In genomic region chr4:37781134-37781455, GRCh38 we compare ENCODE assay signal across 17 cellular contexts. TPM values are rescaled to one million over a fixed set of nuclear protein-coding genes. Genes with fewer than 3 reads are reported as not detected.
DNase-seq lines count a peak whose midpoint lies in the region; ATAC-seq and TF ChIP-seq lines count a peak whose summit lies in the region.
"Had no signal": no experiment of that assay in that cellular context is flagged by ENCODE, and none has a peak within 500 bp of the region (broad histone marks: within the 10 kb centered on the region; RNA-seq: fewer than 3 reads in every experiment).

No MANE protein-coding gene starts in this region.

- no peak overlapping the region for H3K4me3 ChIP-seq in CD4-positive, alpha-beta memory T cell (ENCODE audit: low read length in 2 of 2)
- no peak overlapping the region for H3K4me3 ChIP-seq in neural progenitor cell
- no peak overlapping the region for H3K4me3 ChIP-seq in PC-3 (ENCODE audit: low read length)
- no peak overlapping the region for H3K4me3 ChIP-seq in Caco-2 (ENCODE audit: low read depth, low read length)
- H3K4me3 ChIP-seq: heart right ventricle, Peyer's patch, SJSA1 had no signal

- H3K36me3 ChIP-seq in CD4-positive, alpha-beta memory T cell (ENCODE audit: insufficient read depth, low read length): no peaks in the 10 kb centered on the region
- H3K36me3 ChIP-seq in neural progenitor cell (no peaks in the 10 kb centered on the region), PC-3 (ENCODE audit: low read depth, low read length) (no peaks in the 10 kb centered on the region), Caco-2 (ENCODE audit: control insufficient read depth, insufficient read depth, low read length) (no peaks in the 10 kb centered on the region)
- H3K36me3 ChIP-seq: heart right ventricle, Peyer's patch, SJSA1 had no signal

- H3K9ac ChIP-seq in neural progenitor cell: no peak overlapping the region
- no peak overlapping the region for H3K9ac ChIP-seq in PC-3 (ENCODE audit: low read length)

- peak overlapping the region; percentile 2 for H3K27ac Mint-ChIP-seq in activated CD4-positive, alpha-beta T cell treated with anti-CD3 and anti-CD28 coated beads, Interleukin-2, amount 10 ng/mL, durations not matched to agents 24 days and 14 days
- peak overlapping the region; percentile 76 to 97 (median 88) for H3K27ac Mint-ChIP-seq in CD4-positive, alpha-beta memory T cell
- H3K27ac Mint-ChIP-seq in activated CD8-positive, alpha-beta T cell treated with anti-CD3 and anti-CD28 coated beads, Interleukin-2, amount 10 ng/mL, durations not matched to agents 7 days and 5 days: peak overlapping the region; percentile 81
- H3K27ac Mint-ChIP-seq in neural progenitor cell: peak overlapping the region; percentile 77
- H3K27ac Mint-ChIP-seq in Caco-2 (ENCODE audit: unreplicated experiment): no peak overlapping the region
- H3K27ac Mint-ChIP-seq: activated CD4-positive, alpha-beta memory T cell treated with anti-CD3 and anti-CD28 coated beads, Interleukin-2, amount 10 ng/mL, durations not matched to agents 7 days and 5 days had no signal

- peak overlapping the region; percentile 74 for H2AFZ ChIP-seq in neural progenitor cell (replicated peaks)
- no peak overlapping the region for H2AFZ ChIP-seq in PC-3 (ENCODE audit: low read length)

- no peak for TF ChIP-seq CTCF in neural progenitor cell (IDR thresholded peaks at IDR 0.05)
- TF ChIP-seq CTCF in PC-3 (conservative IDR thresholded peaks at IDR 0.05; ENCODE audit: low read depth, low read length): no peak
- no peak for TF ChIP-seq CTCF in Caco-2 (IDR thresholded peaks at IDR 0.05; ENCODE audit: insufficient read depth in 1 of 2, low read depth in 1 of 2, low read length in 1 of 2, severe bottlenecking in 1 of 2, unreplicated experiment in 1 of 2)

- BruUV-seq in PC-3 (replicated peaks; lab: Mats Ljungman, UMichigan) (no TSS peak), Caco-2 (replicated peaks; lab: Mats Ljungman, UMichigan) (no TSS peak)

- H3K27ac ChIP-seq in CD4-positive, alpha-beta memory T cell (ENCODE audit: low read depth, low read length): no peak overlapping the region
- H3K27ac ChIP-seq in neural progenitor cell: no peak overlapping the region
- H3K27ac ChIP-seq in PC-3 (ENCODE audit: low read length): no peak overlapping the region
- H3K27ac ChIP-seq: SJSA1 had no signal

- H3K4me3 Mint-ChIP-seq in activated CD4-positive, alpha-beta T cell treated with anti-CD3 and anti-CD28 coated beads, Interleukin-2, amount 10 ng/mL, durations not matched to agents 24 days and 14 days: no peak overlapping the region
- peak overlapping the region in 6 of 8 donors; percentile 41 to 76 (median 48) for H3K4me3 Mint-ChIP-seq in CD4-positive, alpha-beta memory T cell
- H3K4me3 Mint-ChIP-seq in activated CD8-positive, alpha-beta T cell treated with anti-CD3 and anti-CD28 coated beads, Interleukin-2, amount 10 ng/mL, durations not matched to agents 7 days and 5 days: no peak overlapping the region
- no peak overlapping the region for H3K4me3 Mint-ChIP-seq in neural progenitor cell
- no peak overlapping the region for H3K4me3 Mint-ChIP-seq in Caco-2 (ENCODE audit: unreplicated experiment)
- H3K4me3 Mint-ChIP-seq: activated CD4-positive, alpha-beta memory T cell treated with anti-CD3 and anti-CD28 coated beads, Interleukin-2, amount 10 ng/mL, durations not matched to agents 7 days and 5 days had no signal

- no peaks in the 10 kb centered on the region for H3K9me3 ChIP-seq in CD4-positive, alpha-beta memory T cell (ENCODE audit: control insufficient read depth in 1 of 2, low read length in 2 of 2)
- H3K9me3 ChIP-seq in neural progenitor cell (ENCODE audit: low read depth) (no peaks in the 10 kb centered on the region), PC-3 (ENCODE audit: low read length) (no peaks in the 10 kb centered on the region), Caco-2 (no peaks in the 10 kb centered on the region)
- H3K9me3 ChIP-seq: Peyer's patch, SJSA1 had no signal

- POLR2A ChIA-PET in CD4-positive, alpha-beta memory T cell (lab: Charles Lee; ENCODE audit: partially characterized antibody): interaction anchor here (0.6 to 1.1 kb wide), 4 partner anchors 10 to 182 kb away, joined by 3 to 4 read pairs (median 3); partner anchors contain the start of gene RELL1
- POLR2A ChIA-PET in activated CD8-positive, alpha-beta T cell treated with anti-CD3 and anti-CD28 coated beads, Interleukin-2, amount 10 ng/mL, durations not matched to agents 7 days and 5 days (lab: Charles Lee): interaction anchor here (0.6 kb wide), 1 partner anchor 808 kb away, joined by 3 read pairs; no protein-coding TSS in a partner anchor
- POLR2A ChIA-PET in PC-3 (lab: Charles Lee; ENCODE audit: unreplicated experiment) (no interaction called here), Caco-2 (lab: Charles Lee) (no interaction called here)

- H3K4me2 ChIP-seq in neural progenitor cell (peak overlapping the region; percentile 23), PC-3 (ENCODE audit: low read length) (no peak overlapping the region)

- no peaks in the 10 kb centered on the region for H3K79me2 ChIP-seq in neural progenitor cell (ENCODE audit: low read depth)
- no peaks in the 10 kb centered on the region for H3K79me2 ChIP-seq in PC-3 (ENCODE audit: low read length)

- CTCF ChIA-PET in CD4-positive, alpha-beta memory T cell (lab: Charles Lee; ENCODE audit: partially characterized antibody): interaction anchor here (0.8 to 12.9 kb wide), 7 partner anchors 18 to 328 kb away, joined by 3 to 175 read pairs (median 4); partner anchors contain the start of gene RELL1
- CTCF ChIA-PET in activated CD8-positive, alpha-beta T cell treated with anti-CD3 and anti-CD28 coated beads, Interleukin-2, amount 10 ng/mL, durations not matched to agents 7 days and 5 days (lab: Charles Lee): interaction anchor here (0.9 to 4.1 kb wide), 4 partner anchors 30 to 178 kb away, joined by 3 to 32 read pairs (median 4); partner anchors contain the start of gene RELL1
- CTCF ChIA-PET in PC-3 (lab: Charles Lee) (no interaction called here), Caco-2 (lab: Charles Lee) (interaction anchor here (0.6 kb wide), 1 partner anchor 328 kb away, joined by 3 read pairs; a partner anchor contains a TSS)

- H3K4me1 ChIP-seq in CD4-positive, alpha-beta memory T cell (ENCODE audit: insufficient read depth, low read length): peaks cover 20% of the 10 kb centered on the region
- H3K4me1 ChIP-seq in neural progenitor cell (peaks cover 17% of the 10 kb centered on the region), PC-3 (ENCODE audit: insufficient read depth, low read length) (no peaks in the 10 kb centered on the region), Caco-2 (peaks cover 9% of the 10 kb centered on the region; the same call in 1 of the 2 replicates)
- H3K4me1 ChIP-seq: Peyer's patch, SJSA1 had no signal

- peaks cover 7% of the 10 kb centered on the region for H3F3A ChIP-seq in neural progenitor cell (ENCODE audit: low read depth)
- no peaks in the 10 kb centered on the region for H3F3A ChIP-seq in PC-3 (ENCODE audit: low read length, unreplicated experiment)

- peak; percentile 13 for ATAC-seq in activated CD8-positive, alpha-beta T cell treated with anti-CD3 and anti-CD28 coated beads, Interleukin-2, amount 10 ng/mL, durations not matched to agents 7 days and 5 days
- ATAC-seq in HG02798 (IDR thresholded peaks at IDR 0.05; ENCODE audit: poor library complexity, unreplicated experiment): no peak
- no peak for ATAC-seq in PC-3

- peaks cover 1% of the 10 kb centered on the region for H3K27me3 Mint-ChIP-seq in activated CD4-positive, alpha-beta T cell treated with anti-CD3 and anti-CD28 coated beads, Interleukin-2, amount 10 ng/mL, durations not matched to agents 24 days and 14 days
- H3K27me3 Mint-ChIP-seq in CD4-positive, alpha-beta memory T cell: peaks cover 1% of the 10 kb centered on the region in 2 donors
- H3K27me3 Mint-ChIP-seq in activated CD8-positive, alpha-beta T cell treated with anti-CD3 and anti-CD28 coated beads, Interleukin-2, amount 10 ng/mL, durations not matched to agents 7 days and 5 days (ENCODE audit: low read depth): no peaks in the 10 kb centered on the region
- peaks cover 2% of the 10 kb centered on the region for H3K27me3 Mint-ChIP-seq in neural progenitor cell (ENCODE audit: insufficient read depth, low read depth)
- no peaks in the 10 kb centered on the region for H3K27me3 Mint-ChIP-seq in Caco-2 (ENCODE audit: insufficient read depth, unreplicated experiment)

- H3K36me3 Mint-ChIP-seq in activated CD4-positive, alpha-beta T cell treated with anti-CD3 and anti-CD28 coated beads, Interleukin-2, amount 10 ng/mL, durations not matched to agents 24 days and 14 days (ENCODE audit: low read depth): peaks cover 3% of the 10 kb centered on the region
- no peaks in the 10 kb centered on the region for H3K36me3 Mint-ChIP-seq in CD4-positive, alpha-beta memory T cell
- peaks cover 3% of the 10 kb centered on the region for H3K36me3 Mint-ChIP-seq in activated CD8-positive, alpha-beta T cell treated with anti-CD3 and anti-CD28 coated beads, Interleukin-2, amount 10 ng/mL, durations not matched to agents 7 days and 5 days (ENCODE audit: low read depth)
- H3K36me3 Mint-ChIP-seq in neural progenitor cell (no peaks in the 10 kb centered on the region), Caco-2 (ENCODE audit: insufficient read depth, unreplicated experiment) (no peaks in the 10 kb centered on the region)

- no peaks in the 10 kb centered on the region for H3K9me2 ChIP-seq in PC-3 (replicated peaks; ENCODE audit: low read length)

- peaks cover 10% of the 10 kb centered on the region for H3K9me3 Mint-ChIP-seq in activated CD4-positive, alpha-beta T cell treated with anti-CD3 and anti-CD28 coated beads, Interleukin-2, amount 10 ng/mL, durations not matched to agents 24 days and 14 days
- H3K9me3 Mint-ChIP-seq in CD4-positive, alpha-beta memory T cell: peaks cover 0 to 4% (median 0%) of the 10 kb centered on the region in 8 donors
- peaks cover 10% of the 10 kb centered on the region for H3K9me3 Mint-ChIP-seq in activated CD8-positive, alpha-beta T cell treated with anti-CD3 and anti-CD28 coated beads, Interleukin-2, amount 10 ng/mL, durations not matched to agents 7 days and 5 days (ENCODE audit: insufficient read depth)
- peaks cover 23% of the 10 kb centered on the region for H3K9me3 Mint-ChIP-seq in neural progenitor cell
- H3K9me3 Mint-ChIP-seq in Caco-2 (ENCODE audit: unreplicated experiment): peaks cover 11% of the 10 kb centered on the region

- intact Hi-C loops in activated CD4-positive, alpha-beta T cell treated with anti-CD3 and anti-CD28 coated beads, Interleukin-2, amount 10 ng/mL, durations not matched to agents 24 days and 14 days (cut with micrococcal nuclease): loop anchor here (5.0 kb wide), 1 partner anchor 179 kb away; no protein-coding TSS in a partner anchor
- intact Hi-C loops in CD4-positive, alpha-beta memory T cell (cut with micrococcal nuclease): loop anchor here (5.0 kb wide), 1 partner anchor 329 kb away; a partner anchor contains a TSS
- intact Hi-C loops in PC-3 (cut with micrococcal nuclease) (no loop called here), Caco-2 (cut with micrococcal nuclease; ENCODE audit: unreplicated experiment) (loop anchor here (2.0 kb wide), 2 partner anchors 52 to 94 kb away; partner anchors contain the start of gene RELL1)

- peaks cover 13% of the 10 kb centered on the region for H3K4me1 Mint-ChIP-seq in activated CD4-positive, alpha-beta T cell treated with anti-CD3 and anti-CD28 coated beads, Interleukin-2, amount 10 ng/mL, durations not matched to agents 24 days and 14 days
- H3K4me1 Mint-ChIP-seq in CD4-positive, alpha-beta memory T cell: peaks cover 15 to 27% (median 20%) of the 10 kb centered on the region in 4 donors
- H3K4me1 Mint-ChIP-seq in activated CD8-positive, alpha-beta T cell treated with anti-CD3 and anti-CD28 coated beads, Interleukin-2, amount 10 ng/mL, durations not matched to agents 7 days and 5 days (ENCODE audit: low read depth): peaks cover 19% of the 10 kb centered on the region
- H3K4me1 Mint-ChIP-seq in neural progenitor cell (peaks cover 15% of the 10 kb centered on the region), Caco-2 (ENCODE audit: low read depth, unreplicated experiment) (no peaks in the 10 kb centered on the region)

- H3K27me3 ChIP-seq in CD4-positive, alpha-beta memory T cell (ENCODE audit: insufficient read depth, low read length): no peaks in the 10 kb centered on the region
- no peaks in the 10 kb centered on the region for H3K27me3 ChIP-seq in neural progenitor cell
- H3K27me3 ChIP-seq in PC-3 (ENCODE audit: low read length): no peaks in the 10 kb centered on the region
- H3K27me3 ChIP-seq in Caco-2 (replicated peaks; ENCODE audit: control insufficient read depth, insufficient read depth, low read length): no peaks in the 10 kb centered on the region
- H3K27me3 ChIP-seq: Peyer's patch, SJSA1 had no signal

- H4K20me1 ChIP-seq in neural progenitor cell (ENCODE audit: low read depth) (no peaks in the 10 kb centered on the region), PC-3 (ENCODE audit: low read length) (no peaks in the 10 kb centered on the region)

- no peak for DNase-seq in activated CD4-positive, alpha-beta T cell treated with anti-CD3 and anti-CD28 coated beads, Interleukin-2, amount 10 ng/mL, durations not matched to agents 24 days and 14 days
- no peak for DNase-seq in activated CD4-positive, alpha-beta T cell treated with anti-CD3 and anti-CD28 coated beads for 4 hours
- no peak for DNase-seq in CD4-positive, alpha-beta memory T cell
- no peak for DNase-seq in activated CD8-positive, alpha-beta T cell treated with anti-CD3 and anti-CD28 coated beads, Interleukin-2, amount 10 ng/mL, durations not matched to agents 7 days and 5 days
- DNase-seq in neural progenitor cell (ENCODE audit: low spot score) (no peak), PC-3 (no peak), Caco-2 (no peak)
- DNase-seq: HCEC 1CT, Karpas-422, NCI-H1694, NCI-H2171, NCI-H510A treated with DMSO at 0.1 percent for 48 hours had no signal

RNA-seq across cellular contexts. Expression of gene PGM2, which starts 45.4 kb away (rescaled TPM):
- total RNA-seq in activated CD4-positive, alpha-beta T cell treated with anti-CD3 and anti-CD28 coated beads, Interleukin-2, amount 10 ng/mL, durations not matched to agents 24 days and 14 days: 53.4 and 55.1 TPM in 2 replicates
- 10 to 100 TPM; 16.9 to 18.4 TPM for total RNA-seq in CD4-positive, alpha-beta memory T cell
- 10 to 100 TPM; 20.0 to 20.5 TPM for polyA plus RNA-seq in CD4-positive, alpha-beta memory T cell
- 10 to 100 TPM; 49.2 to 54.5 TPM for total RNA-seq in activated CD8-positive, alpha-beta T cell treated with anti-CD3 and anti-CD28 coated beads, Interleukin-2, amount 10 ng/mL, durations not matched to agents 7 days and 5 days
- total RNA-seq in neural progenitor cell (ENCODE audit: low replicate concordance): 16.3 and 20.1 TPM in 2 replicates
- 21.0 and 28.6 TPM in 2 replicates for total RNA-seq in PC-3 (2014; rRNA removed)
- 29.7 and 33.4 TPM in 2 replicates for total RNA-seq in Caco-2 (2022)

Comparison
In these comparisons a context has a peak if more than half of its experiments do, and no peak if none do; other contexts are left out.
1. H3K4me3 Mint-ChIP-seq: peak in CD4-positive, alpha-beta memory T cell (6 of 8); none in activated CD4-positive, alpha-beta T cell treated with anti-CD3 and anti-CD28 coated beads, Interleukin-2, amount 10 ng/mL, durations not matched to agents 24 days and 14 days (single experiment), activated CD8-positive, alpha-beta T cell treated with anti-CD3 and anti-CD28 coated beads, Interleukin-2, amount 10 ng/mL, durations not matched to agents 7 days and 5 days (single experiment), neural progenitor cell (single experiment) and Caco-2 (single experiment).
2. POLR2A ChIA-PET loops: an anchor here in CD4-positive, alpha-beta memory T cell (0.6 to 1.1 kb wide) and activated CD8-positive, alpha-beta T cell treated with anti-CD3 and anti-CD28 coated beads, Interleukin-2, amount 10 ng/mL, durations not matched to agents 7 days and 5 days (0.6 kb wide); none called in PC-3 and Caco-2.